ENCODE assay signal across 11 cellular contexts in genomic region chr6:106746660-106747059, GRCh38.
DNase-seq lines count a peak whose midpoint lies in the region; ATAC-seq, FAIRE-seq and TF ChIP-seq lines count a peak whose summit lies in the region.
"Had no signal": no experiment of that assay in that cellular context is flagged by ENCODE, and none has a peak within 500 bp of the region (broad histone marks: within the 10 kb centered on the region; RNA-seq: fewer than 3 reads in every experiment).

No MANE protein-coding gene starts in this region.

- FAIRE-seq in HTR-8/SVneo (lab: Jason Lieb, UNC), result no peak

- no peak overlapping the region for H3K27ac ChIP-seq in suprapubic skin

- no peak for TF ChIP-seq EP300 in suprapubic skin (IDR thresholded peaks at IDR 0.05)

- no peak for TF ChIP-seq CTCF in AG10803 (conservative IDR thresholded peaks at IDR 0.05; ENCODE audit: low read length)
- TF ChIP-seq CTCF in suprapubic skin (IDR thresholded peaks at IDR 0.05), result no peak

- no peaks in the 10 kb centered on the region for H3K36me3 ChIP-seq in suprapubic skin

- H3K9me3 ChIP-seq in suprapubic skin, result no peaks in the 10 kb centered on the region

- WGBS in suprapubic skin, result 84% methylated on average over 3 of the region's 3 CpGs

- no peak overlapping the region for H3K4me3 ChIP-seq in AG10803 (ENCODE audit: low read length)
- H3K4me3 ChIP-seq in suprapubic skin, result no peak overlapping the region

- H3K4me1 ChIP-seq in suprapubic skin, result no peaks in the 10 kb centered on the region

- TF ChIP-seq POLR2A in suprapubic skin (IDR thresholded peaks at IDR 0.05), result no peak

- DNase-seq in AG10803 (ENCODE audit: low read depth) (peak; percentile 56), HTR-8/SVneo (ENCODE audit: insufficient read length, low spot score) (peak; percentile 75), SHP77 treated with DMSO at 0.1 percent for 48 hours (lab: John Stamatoyannopoulos, UW) (peak; percentile 65), islet precursor cell (peak; percentile 85), suprapubic skin (ENCODE audit: low spot score in 2 of 2) (no peak), DMS79 treated with DMSO at 0.1 percent for 48 hours (lab: John Stamatoyannopoulos, UW) (no peak)
- DNase-seq in stimulated activated CD4-positive, alpha-beta T cell treated with anti-CD3 and anti-CD28 coated beads, Interleukin-2, amount 100 ng/mL, for 48 hours, result no peak
- DNase-seq: CD4-positive, CD25-positive, alpha-beta regulatory T cell; Kasumi-1 had no signal

- no peak for ATAC-seq in GM19328 (IDR thresholded peaks at IDR 0.05; ENCODE audit: unreplicated experiment)
- ATAC-seq: SK-N-SH treated with all-trans-retinoic acid at 6 μM for 48 hours had no signal

- no peaks in the 10 kb centered on the region for H3K27me3 ChIP-seq in suprapubic skin

Comparison
In these comparisons a context has a peak if more than half of its experiments do, and no peak if none do; other contexts are left out.
1. DNase-seq: peak in AG10803 (single experiment), HTR-8/SVneo (single experiment), SHP77 treated with DMSO at 0.1 percent for 48 hours (single experiment) and islet precursor cell (single experiment); none in stimulated activated CD4-positive, alpha-beta T cell treated with anti-CD3 and anti-CD28 coated beads, Interleukin-2, amount 100 ng/mL, for 48 hours (0 of 2), suprapubic skin (0 of 2) and DMS79 treated with DMSO at 0.1 percent for 48 hours (single experiment).